ENCODE assay signal across 8 cellular contexts in the genomic region with DNA sequence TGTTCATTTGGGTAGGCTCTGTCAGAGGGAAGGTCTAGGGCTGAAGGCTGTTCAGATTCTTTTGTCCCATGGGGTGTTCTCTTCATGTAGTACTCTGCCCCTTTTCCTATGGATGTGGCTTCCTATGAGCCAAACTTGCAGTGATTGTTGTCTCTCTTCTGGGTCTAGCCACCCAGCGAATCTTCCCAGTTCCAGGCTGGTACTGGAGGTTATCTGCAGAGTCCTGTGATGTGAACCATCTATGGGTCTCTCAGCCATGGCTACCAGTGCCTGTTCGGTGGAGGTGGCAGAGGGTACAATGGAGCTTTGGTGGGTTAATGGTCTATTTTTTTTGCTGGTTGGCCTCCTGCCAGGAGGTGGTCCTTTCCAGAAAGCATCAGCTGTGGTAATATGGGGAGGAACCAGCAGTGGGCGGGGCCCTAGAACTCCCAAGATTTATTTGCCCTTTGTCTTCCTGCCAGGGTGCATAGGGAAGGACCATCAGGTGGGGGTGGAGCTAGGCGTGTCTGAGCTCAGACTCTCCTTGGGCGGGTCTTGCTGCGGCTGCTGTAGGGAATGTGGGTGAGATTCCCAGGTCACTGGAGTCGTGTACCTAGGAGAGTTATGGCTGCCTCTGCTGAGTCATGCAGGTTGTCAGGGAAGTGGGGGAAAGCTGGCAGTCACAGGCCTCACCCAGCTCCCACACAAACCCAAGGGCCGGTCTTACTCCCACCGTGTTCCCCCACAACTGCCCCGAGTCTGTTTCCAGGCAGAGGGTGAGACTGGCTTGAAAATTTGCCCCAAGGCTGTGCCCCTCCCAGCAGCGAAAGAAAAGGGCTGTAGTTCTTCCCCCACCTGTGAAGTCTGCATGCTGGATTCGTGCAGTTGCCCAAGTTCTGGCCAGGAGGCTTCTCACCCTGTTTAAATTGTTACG. TPM values are rescaled to one million over a fixed set of nuclear protein-coding genes. Genes with fewer than 3 reads are reported as not detected.
DNase-seq lines count a peak whose midpoint lies in the region; ATAC-seq and TF ChIP-seq lines count a peak whose summit lies in the region.

No MANE protein-coding gene starts in this region.

- TF ChIP-seq CTCF in Calu3 (IDR thresholded peaks at IDR 0.05; ENCODE audit: unreplicated experiment), result no peak
- no peak for TF ChIP-seq CTCF in heart right ventricle (IDR thresholded peaks at IDR 0.05)

- no peaks in the 10 kb centered on the region for H3K9me3 Mint-ChIP-seq in Calu3 (ENCODE audit: low read depth, unreplicated experiment)

- CTCF ChIA-PET in Calu3 (lab: Charles Lee), result interaction anchor here (0.6 to 1.9 kb wide), 6 partner anchors 13 to 428 kb away, joined by 3 to 14 read pairs (median 6); a partner anchor contains a TSS

- peak overlapping the region; percentile 97 for H3K27ac Mint-ChIP-seq in Calu3 (ENCODE audit: unreplicated experiment)

- peaks cover 25% of the 10 kb centered on the region for H3K4me1 Mint-ChIP-seq in Calu3 (ENCODE audit: low read depth, unreplicated experiment)

- no TSS peak for BruUV-seq in Calu3 (replicated peaks; lab: Mats Ljungman, UMichigan)

- 84 to 89% methylated on average over 13 of the region's 13 CpGs for WGBS in heart right ventricle, 2 donors

- H3K4me1 ChIP-seq in mucosa of stomach (ENCODE audit: control insufficient read depth, insufficient read depth, low read length) (peaks cover 33% of the 10 kb centered on the region), heart right ventricle (peaks cover 11 to 40% (median 19%) of the 10 kb centered on the region in 9 donors)

- peaks cover 42% of the 10 kb centered on the region for H3K36me3 Mint-ChIP-seq in Calu3 (ENCODE audit: insufficient read depth, unreplicated experiment)

- intact Hi-C loops in Calu3 (cut with micrococcal nuclease; ENCODE audit: unreplicated experiment) (no loop called here), heart right ventricle (cut with DNase I) (no loop called here)

- H3K36me3 ChIP-seq in mucosa of stomach (ENCODE audit: control insufficient read depth, insufficient read depth, low read length) (peaks cover 13% of the 10 kb centered on the region), heart right ventricle (peaks cover 0 to 58% (median 4%) of the 10 kb centered on the region in 9 donors)

- no peaks in the 10 kb centered on the region for H3K27me3 ChIP-seq in mucosa of stomach (ENCODE audit: control insufficient read depth, insufficient read depth, low read length)
- no peaks in the 10 kb centered on the region for H3K27me3 ChIP-seq in heart right ventricle

- H3K9me3 ChIP-seq in mucosa of stomach (ENCODE audit: control insufficient read depth, low read length) (no peaks in the 10 kb centered on the region), heart right ventricle (peaks cover 0 to 8% (median 0%) of the 10 kb centered on the region in 11 donors)

- H3K9ac ChIP-seq in mucosa of stomach (ENCODE audit: low read length), result peak overlapping the region; percentile 38

- no peak overlapping the region for H3K4me3 ChIP-seq in mucosa of stomach (ENCODE audit: low read length)
- H3K4me3 ChIP-seq in heart right ventricle, result no peak overlapping the region

- DNase-seq in Calu3 (peak; percentile 92), NCI-H1694 (lab: John Stamatoyannopoulos, UW) (peak; percentile 93), amniotic epithelial cell (ENCODE audit: low read depth) (peak; percentile 69), AG08396 (ENCODE audit: low spot score) (no peak), heart right ventricle (no peak)

- ATAC-seq in HG02610 (IDR thresholded peaks at IDR 0.05; ENCODE audit: unreplicated experiment), result no peak
- ATAC-seq in GM19328 (IDR thresholded peaks at IDR 0.05; ENCODE audit: unreplicated experiment), result no peak
- ATAC-seq in heart right ventricle, result no peak

- peak overlapping the region; percentile 56 for H3K4me3 Mint-ChIP-seq in Calu3 (ENCODE audit: low read depth, unreplicated experiment)

- no peaks in the 10 kb centered on the region for H3K27me3 Mint-ChIP-seq in Calu3 (ENCODE audit: unreplicated experiment)

- H3K27ac ChIP-seq in heart right ventricle, result no peak overlapping the region

RNA-seq across cellular contexts. Expression of a gene that starts 17.5 kb away (rescaled TPM):
- total RNA-seq in Calu3 (2022) (19.9 and 24.7 TPM in 2 replicates), heart right ventricle (10 to 100 TPM in 8 of 10 donors, 1 to 10 TPM in 2; 9.5 to 12.1 (median 10.8) TPM)
- polyA plus RNA-seq in heart right ventricle, result 10 to 100 TPM; 12.1 to 20.9 TPM

RNA-seq across cellular contexts. Expression of a gene that starts 17.8 kb away (rescaled TPM):
- total RNA-seq in Calu3 (2022) (52.5 and 69.5 TPM in 2 replicates), heart right ventricle (10 to 100 TPM; 19.7 to 33.6 (median 27.1) TPM)
- polyA plus RNA-seq in heart right ventricle, result 10 to 100 TPM in 1 of 2 donors, 1 to 10 TPM in 1; 4.1 to 11.3 TPM

RNA-seq across cellular contexts. Expression of a gene that starts 20.9 kb away (rescaled TPM):
- total RNA-seq in Calu3 (2022) (112 and 114 TPM in 2 replicates), heart right ventricle (10 to 100 TPM; 55.6 to 80.5 (median 63.4) TPM)
- polyA plus RNA-seq in heart right ventricle, result 100 to 1,000 TPM in 1 of 2 donors, 10 to 100 TPM in 1; 83.1 to 188 TPM

Comparison
In these comparisons a context has a peak if more than half of its experiments do, and no peak if none do; other contexts are left out.
1. DNase-seq: peak in Calu3 (single experiment), NCI-H1694 (single experiment) and amniotic epithelial cell (single experiment); none in AG08396 (single experiment) and heart right ventricle (0 of 2).